In the genomic region with DNA sequence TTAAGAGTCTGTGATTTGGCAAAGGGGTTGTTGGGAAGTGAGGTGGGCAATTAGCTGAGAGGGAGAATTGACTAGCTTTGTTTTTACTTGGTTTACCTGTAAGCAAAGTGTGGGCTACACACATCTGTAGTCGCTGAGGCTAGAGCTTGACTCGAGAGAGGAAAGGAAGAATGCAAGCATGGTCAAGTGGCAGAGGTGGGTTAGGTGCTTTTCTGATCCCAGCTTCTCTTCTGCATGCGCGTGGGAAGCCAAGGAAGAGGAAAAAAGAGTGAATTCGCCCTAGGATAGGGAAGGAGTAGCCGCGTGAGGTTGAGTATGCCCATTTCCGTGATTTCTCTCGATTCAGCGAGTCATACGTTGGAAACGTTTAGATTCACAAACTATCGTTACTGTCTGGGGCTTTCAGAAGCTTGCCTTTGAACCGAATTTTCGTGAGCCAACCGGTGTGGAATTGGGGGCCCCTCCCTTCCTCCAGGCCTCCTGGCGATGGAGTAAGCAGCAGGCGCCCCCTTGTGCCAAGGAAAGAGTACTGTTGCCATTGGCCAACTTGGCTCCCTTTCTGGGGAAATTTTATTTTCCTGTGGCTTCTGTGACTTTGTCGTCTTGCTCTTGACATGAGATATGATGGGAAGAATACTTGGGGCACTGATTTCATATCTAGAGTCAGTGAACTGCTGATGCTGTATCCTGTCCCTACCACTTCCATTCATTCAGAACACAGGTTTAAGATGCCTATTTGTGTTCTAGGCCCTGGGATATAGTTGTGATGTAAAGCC, we compare ENCODE assay signal across 8 cellular contexts. TPM values are rescaled to one million over a fixed set of nuclear protein-coding genes. Genes with fewer than 3 reads are reported as not detected.
A peak's percentile ranks its signal among the peaks of the same experiment; 100 is the strongest.
DNase-seq lines count a peak whose midpoint lies in the region; ATAC-seq and TF ChIP-seq lines count a peak whose summit lies in the region.

No MANE protein-coding gene starts in this region.

- H3K36me3 ChIP-seq in BLaER1 (peaks cover 8% of the 10 kb centered on the region), HAP-1 (replicated peaks) (no peaks in the 10 kb centered on the region), spleen (peaks cover 0 to 33% (median 2%) of the 10 kb centered on the region in 6 donors)

- POLR2A ChIA-PET in WTC11 (lab: Charles Lee): interaction anchor here (1.1 to 3.0 kb wide), 3 partner anchors 66 to 170 kb away, joined by 3 to 19 read pairs (median 3); no protein-coding TSS in a partner anchor

- WGBS in spleen, 5 donors: 0 to 1% (median 0%) methylated on average over 19 of the region's 19 CpGs

- H4K20me1 ChIP-seq in BLaER1: no peaks in the 10 kb centered on the region

- in situ Hi-C loops in HAP-1 (cut with MboI; ENCODE audit: low sequenced_read_pairs): loop anchor here (5.0 kb wide), 1 partner anchor 187 kb away; no protein-coding TSS in a partner anchor

- no peak for TF ChIP-seq POLR2A in spleen (IDR thresholded peaks at IDR 0.05)

- H3K27me3 ChIP-seq in BLaER1 (no peaks in the 10 kb centered on the region), HAP-1 (ENCODE audit: low read depth) (no peaks in the 10 kb centered on the region), spleen (replicated peaks in 1 of 7) (no peaks in the 10 kb centered on the region)

- peak; percentile 17 for ATAC-seq in WTC11
- no peak for ATAC-seq in GM19397 (IDR thresholded peaks at IDR 0.05; ENCODE audit: unreplicated experiment)

- H3K27me3 Mint-ChIP-seq in WTC11 (ENCODE audit: low read depth): no peaks in the 10 kb centered on the region; the same call in 1 of the 2 replicates

- intact Hi-C loops in spleen (cut with DNase I; ENCODE audit: low total_unique reads): loop anchor here (5.0 kb wide), 1 partner anchor 92 kb away; a partner anchor contains a TSS

- H3K9me3 ChIP-seq in BLaER1 (no peaks in the 10 kb centered on the region), HAP-1 (no peaks in the 10 kb centered on the region), spleen (no peaks in the 10 kb centered on the region)

- H3K4me3 Mint-ChIP-seq in WTC11: peak overlapping the region; percentile 97

- H3K4me2 ChIP-seq in BLaER1: peak overlapping the region; percentile 98

- H3K9me3 Mint-ChIP-seq in WTC11: no peaks in the 10 kb centered on the region

- H3K27ac ChIP-seq in BLaER1 (peak overlapping the region; percentile 98), caudate nucleus (ENCODE audit: low read depth, low read length) (peak overlapping the region; percentile 100), spleen (peak overlapping the region; percentile 96 to 100 (median 99))

- H3K9ac ChIP-seq in BLaER1: peak overlapping the region; percentile 95

- H3K4me3 ChIP-seq in BLaER1 (peak overlapping the region; percentile 75), HAP-1 (peak overlapping the region; percentile 56), spleen (peak overlapping the region; percentile 63 to 96 (median 75))

- CTCF ChIA-PET in WTC11 (lab: Charles Lee): interaction anchor here (0.6 to 5.4 kb wide), 51 partner anchors 8 to 1089 kb away, joined by 3 to 110 read pairs (median 5); a partner anchor contains a TSS

- DNase-seq in HAP-1 (ENCODE audit: low spot score in 2 of 2): peak; percentile 86 to 91
- peak; percentile 82 for DNase-seq in NCI-H2171 treated with DMSO at 0.1 percent for 48 hours (lab: John Stamatoyannopoulos, UW)
- DNase-seq in WTC11 (ENCODE audit: low spot score): peak; percentile 79
- DNase-seq in caudate nucleus (lab: John Stamatoyannopoulos, UW): peak in 60 of 61 donors; percentile 19 to 95 (median 74)
- DNase-seq in iris pigment epithelial cell (ENCODE audit: low read depth): peak; percentile 82
- peak; percentile 95 for DNase-seq in spleen

- H3K36me3 Mint-ChIP-seq in WTC11: peaks cover 4% of the 10 kb centered on the region

- H3K27ac Mint-ChIP-seq in WTC11: peak overlapping the region; percentile 64

- H3K4me1 Mint-ChIP-seq in WTC11: peaks cover 41% of the 10 kb centered on the region

- peaks cover 77% of the 10 kb centered on the region for H3K4me1 ChIP-seq in BLaER1
- peaks cover 33% of the 10 kb centered on the region for H3K4me1 ChIP-seq in HAP-1
- peaks cover 33 to 73% (median 56%) of the 10 kb centered on the region in 6 donors for H3K4me1 ChIP-seq in spleen

- TF ChIP-seq CTCF in WTC11 (IDR thresholded peaks at IDR 0.05) (peak; percentile 84), spleen (IDR thresholded peaks at IDR 0.05 in 8 of 11, conservative IDR thresholded peaks at IDR 0.05 in 3 of 11) (peak; percentile 96 to 99 (median 97))

TF ChIP-seq in WTC11, 78 proteins besides CTCF, POLR2A, EP300 and RAD21 (continues in another document):
- TF ChIP-seq OVOL2 (CRISPR knock-in tag; IDR thresholded peaks at IDR 0.05; ENCODE audit: borderline replicate concordance) (no peak), TEAD4 (CRISPR knock-in tag; IDR thresholded peaks at IDR 0.05) (no peak), RORB (CRISPR knock-in tag; IDR thresholded peaks at IDR 0.05) (no peak)
- TF ChIP-seq, protein P1, sequence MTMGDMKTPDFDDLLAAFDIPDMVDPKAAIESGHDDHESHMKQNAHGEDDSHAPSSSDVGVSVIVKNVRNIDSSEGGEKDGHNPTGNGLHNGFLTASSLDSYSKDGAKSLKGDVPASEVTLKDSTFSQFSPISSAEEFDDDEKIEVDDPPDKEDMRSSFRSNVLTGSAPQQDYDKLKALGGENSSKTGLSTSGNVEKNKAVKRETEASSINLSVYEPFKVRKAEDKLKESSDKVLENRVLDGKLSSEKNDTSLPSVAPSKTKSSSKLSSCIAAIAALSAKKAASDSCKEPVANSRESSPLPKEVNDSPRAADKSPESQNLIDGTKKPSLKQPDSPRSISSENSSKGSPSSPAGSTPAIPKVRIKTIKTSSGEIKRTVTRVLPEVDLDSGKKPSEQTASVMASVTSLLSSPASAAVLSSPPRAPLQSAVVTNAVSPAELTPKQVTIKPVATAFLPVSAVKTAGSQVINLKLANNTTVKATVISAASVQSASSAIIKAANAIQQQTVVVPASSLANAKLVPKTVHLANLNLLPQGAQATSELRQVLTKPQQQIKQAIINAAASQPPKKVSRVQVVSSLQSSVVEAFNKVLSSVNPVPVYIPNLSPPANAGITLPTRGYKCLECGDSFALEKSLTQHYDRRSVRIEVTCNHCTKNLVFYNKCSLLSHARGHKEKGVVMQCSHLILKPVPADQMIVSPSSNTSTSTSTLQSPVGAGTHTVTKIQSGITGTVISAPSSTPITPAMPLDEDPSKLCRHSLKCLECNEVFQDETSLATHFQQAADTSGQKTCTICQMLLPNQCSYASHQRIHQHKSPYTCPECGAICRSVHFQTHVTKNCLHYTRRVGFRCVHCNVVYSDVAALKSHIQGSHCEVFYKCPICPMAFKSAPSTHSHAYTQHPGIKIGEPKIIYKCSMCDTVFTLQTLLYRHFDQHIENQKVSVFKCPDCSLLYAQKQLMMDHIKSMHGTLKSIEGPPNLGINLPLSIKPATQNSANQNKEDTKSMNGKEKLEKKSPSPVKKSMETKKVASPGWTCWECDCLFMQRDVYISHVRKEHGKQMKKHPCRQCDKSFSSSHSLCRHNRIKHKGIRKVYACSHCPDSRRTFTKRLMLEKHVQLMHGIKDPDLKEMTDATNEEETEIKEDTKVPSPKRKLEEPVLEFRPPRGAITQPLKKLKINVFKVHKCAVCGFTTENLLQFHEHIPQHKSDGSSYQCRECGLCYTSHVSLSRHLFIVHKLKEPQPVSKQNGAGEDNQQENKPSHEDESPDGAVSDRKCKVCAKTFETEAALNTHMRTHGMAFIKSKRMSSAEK (CRISPR knock-in tag; IDR thresholded peaks at IDR 0.05; ENCODE audit: borderline replicate concordance): no peak
- TF ChIP-seq, protein P2, sequence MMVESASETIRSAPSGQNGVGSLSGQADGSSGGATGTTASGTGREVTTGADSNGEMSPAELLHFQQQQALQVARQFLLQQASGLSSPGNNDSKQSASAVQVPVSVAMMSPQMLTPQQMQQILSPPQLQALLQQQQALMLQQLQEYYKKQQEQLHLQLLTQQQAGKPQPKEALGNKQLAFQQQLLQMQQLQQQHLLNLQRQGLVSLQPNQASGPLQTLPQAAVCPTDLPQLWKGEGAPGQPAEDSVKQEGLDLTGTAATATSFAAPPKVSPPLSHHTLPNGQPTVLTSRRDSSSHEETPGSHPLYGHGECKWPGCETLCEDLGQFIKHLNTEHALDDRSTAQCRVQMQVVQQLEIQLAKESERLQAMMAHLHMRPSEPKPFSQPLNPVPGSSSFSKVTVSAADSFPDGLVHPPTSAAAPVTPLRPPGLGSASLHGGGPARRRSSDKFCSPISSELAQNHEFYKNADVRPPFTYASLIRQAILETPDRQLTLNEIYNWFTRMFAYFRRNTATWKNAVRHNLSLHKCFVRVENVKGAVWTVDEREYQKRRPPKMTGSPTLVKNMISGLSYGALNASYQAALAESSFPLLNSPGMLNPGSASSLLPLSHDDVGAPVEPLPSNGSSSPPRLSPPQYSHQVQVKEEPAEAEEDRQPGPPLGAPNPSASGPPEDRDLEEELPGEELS (CRISPR knock-in tag; IDR thresholded peaks at IDR 0.05): no peak
- TF ChIP-seq, protein P3, sequence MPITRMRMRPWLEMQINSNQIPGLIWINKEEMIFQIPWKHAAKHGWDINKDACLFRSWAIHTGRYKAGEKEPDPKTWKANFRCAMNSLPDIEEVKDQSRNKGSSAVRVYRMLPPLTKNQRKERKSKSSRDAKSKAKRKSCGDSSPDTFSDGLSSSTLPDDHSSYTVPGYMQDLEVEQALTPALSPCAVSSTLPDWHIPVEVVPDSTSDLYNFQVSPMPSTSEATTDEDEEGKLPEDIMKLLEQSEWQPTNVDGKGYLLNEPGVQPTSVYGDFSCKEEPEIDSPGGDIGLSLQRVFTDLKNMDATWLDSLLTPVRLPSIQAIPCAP (CRISPR knock-in tag; IDR thresholded peaks at IDR 0.05): no peak

RNA-seq across cellular contexts. Expression of a gene that starts 1.3 kb away (rescaled TPM):
- total RNA-seq in WTC11 (2021) (13.1 to 15.0 TPM (median 13.7 TPM) in 3 replicates), spleen (10 to 100 TPM in 6 of 7 donors, 1 to 10 TPM in 1; 8.1 to 21.8 (median 12.5) TPM)
- 1 to 10 TPM; 4.8 to 6.6 (median 5.2) TPM for polyA plus RNA-seq in spleen

RNA-seq across cellular contexts. Expression of a gene that starts 37.5 kb away (rescaled TPM):
- total RNA-seq in WTC11 (2021): 26.5 to 29.8 TPM (median 28.7 TPM) in 3 replicates
- 10 to 100 TPM; 41.6 to 80.4 (median 54.4) TPM for total RNA-seq in spleen
- polyA plus RNA-seq in spleen: 10 to 100 TPM in 1 of 3 donors, 1 to 10 TPM in 2; 6.2 to 22.0 (median 8.9) TPM
